7 cellular contexts compared by ENCODE assay signal in the genomic region with DNA sequence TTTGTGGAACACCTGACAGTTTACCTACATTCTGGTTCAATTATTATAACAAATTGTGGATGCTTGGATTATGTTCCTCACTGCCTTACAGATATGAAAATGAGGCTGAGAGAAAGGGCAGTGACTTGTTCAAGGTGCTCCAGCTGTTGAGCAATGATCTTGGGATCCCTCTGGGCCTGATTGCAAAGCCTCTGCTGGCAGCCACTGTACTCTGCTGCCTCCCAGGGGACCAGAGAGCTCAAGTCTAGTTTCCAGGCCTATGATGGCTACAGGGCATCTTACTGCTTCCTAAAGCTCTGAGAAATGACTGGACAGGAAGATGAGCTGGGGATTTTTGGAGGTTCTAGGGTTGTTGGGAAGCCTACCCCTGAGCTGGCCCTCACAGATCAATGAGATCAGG. TPM values are rescaled to one million over a fixed set of nuclear protein-coding genes. Genes with fewer than 3 reads are reported as not detected.
DNase-seq lines count a peak whose midpoint lies in the region; ATAC-seq and TF ChIP-seq lines count a peak whose summit lies in the region.

No MANE protein-coding gene starts in this region.

- H3K9me3 Mint-ChIP-seq in CD14-positive monocyte = peaks cover 0 to 8% (median 0%) of the 10 kb centered on the region in 7 donors

- peaks cover 30% of the 10 kb centered on the region for H3K4me1 Mint-ChIP-seq in CD14-positive monocyte

- H3K4me3 ChIP-seq in aorta (ENCODE audit: low read length in 2 of 2) = no peak overlapping the region

- no peaks in the 10 kb centered on the region for H3K9me3 ChIP-seq in aorta (ENCODE audit: control insufficient read depth, low read length)

- H3K36me3 Mint-ChIP-seq in CD14-positive monocyte = peaks cover 0 to 3% of the 10 kb centered on the region in 2 donors

- H3K27me3 Mint-ChIP-seq in CD14-positive monocyte (ENCODE audit: low read depth in 3 of 3) = peaks cover 35 to 48% (median 42%) of the 10 kb centered on the region in 3 donors

- H3K27ac ChIP-seq in aorta (ENCODE audit: low read depth in 1 of 2, low read length in 2 of 2) = peak overlapping the region; percentile 13 to 67

- peak; percentile 53 for ATAC-seq in GM21717 (IDR thresholded peaks at IDR 0.05; ENCODE audit: unreplicated experiment)
- ATAC-seq in aorta (ENCODE audit: low FRiP score) = no peak

- no peak overlapping the region for H3K27ac Mint-ChIP-seq in CD14-positive monocyte

- peaks cover 0 to 3% of the 10 kb centered on the region in 2 donors for H3K4me1 ChIP-seq in aorta (ENCODE audit: control insufficient read depth in 1 of 2, insufficient read depth in 2 of 2, low read length in 2 of 2)

- intact Hi-C loops in aorta (cut with DNase I) = no loop called here
- intact Hi-C loops in CD14-positive monocyte (cut with micrococcal nuclease) = no loop called here

- H3K36me3 ChIP-seq in aorta (ENCODE audit: control insufficient read depth in 1 of 2, insufficient read depth in 2 of 2, low read length in 1 of 2) = no peaks in the 10 kb centered on the region

- H3K4me3 Mint-ChIP-seq in CD14-positive monocyte = no peak overlapping the region

- TF ChIP-seq CTCF in GM13977 (IDR thresholded peaks at IDR 0.05; ENCODE audit: extremely low read depth, insufficient read depth, missing control alignments) = peak; percentile 29
- TF ChIP-seq CTCF in CD14-positive monocyte (IDR thresholded peaks at IDR 0.05) = no peak

- peak; percentile 56 for DNase-seq in GM13977 (ENCODE audit: low spot score)
- peak; percentile 32 to 57 for DNase-seq in Kasumi-1 (lab: John Stamatoyannopoulos, UW)
- DNase-seq in astrocyte of the hippocampus (ENCODE audit: low read depth, low spot score) = peak; percentile 40
- peak in 1 of 2 donors; percentile 68 for DNase-seq in aorta
- DNase-seq in HK-2 (ENCODE audit: unreplicated experiment) = no peak
- DNase-seq in CD14-positive monocyte (ENCODE audit: low spot score) = no peak

- no peaks in the 10 kb centered on the region for H3K27me3 ChIP-seq in aorta (ENCODE audit: control insufficient read depth in 1 of 2, insufficient read depth in 2 of 2, low read length in 1 of 2)

- in situ Hi-C loops in GM13977 (cut with MboI; ENCODE audit: low pct_unique_long_range_greater_than_20kb, low sequenced_read_pairs, unreplicated experiment) = no loop called here

RNA-seq across cellular contexts. Expression of a gene that starts 2.3 kb away (rescaled TPM):
- total RNA-seq in aorta = 10 to 100 TPM in 1 of 2 donors, 1 to 10 TPM in 1; 8.7 to 18.6 TPM
- polyA plus RNA-seq in aorta = 1 to 10 TPM; 4.4 to 5.6 TPM
- not detected for polyA plus RNA-seq in CD14-positive monocyte

Comparison
In these comparisons a context has a peak if more than half of its experiments do, and no peak if none do; other contexts are left out.
1. DNase-seq: peak in GM13977 (single experiment), Kasumi-1 (2 of 2) and astrocyte of the hippocampus (single experiment); none in HK-2 (single experiment) and CD14-positive monocyte (single experiment).
2. RNA of a gene that starts 2.3 kb away (polyA plus RNA-seq): 4.4 to 5.6 TPM in aorta; not detected in CD14-positive monocyte; every median in the first group is over 4 times any median in the second.